Comparison of ENCODE assay signal across 9 cellular contexts in genomic region chr3:185216587-185216918, GRCh38. TPM values are rescaled to one million over a fixed set of nuclear protein-coding genes. Genes with fewer than 3 reads are reported as not detected.
A peak's percentile ranks its signal among the peaks of the same experiment; 100 is the strongest.
DNase-seq lines count a peak whose midpoint lies in the region; ATAC-seq and TF ChIP-seq lines count a peak whose summit lies in the region.
"Had no signal": no experiment of that assay in that cellular context is flagged by ENCODE, and none has a peak within 500 bp of the region (broad histone marks: within the 10 kb centered on the region; RNA-seq: fewer than 3 reads in every experiment).

No MANE protein-coding gene starts in this region.

- DNase-seq in PC-9 (no peak), heart right ventricle (peak in 1 of 2 donors; percentile 22), osteoblast (ENCODE audit: insufficient read length, low spot score, missing footprints) (no peak), HEK293T (ENCODE audit: extremely low spot score) (no peak), KG1 (lab: John Stamatoyannopoulos, UW) (no peak), DMS53 (lab: John Stamatoyannopoulos, UW) (no peak)
- DNase-seq: activated CD4-positive, alpha-beta T cell treated with anti-CD3 and anti-CD28 coated beads for 1 hour had no signal

- H2AFZ ChIP-seq in PC-9, result peak overlapping the region; percentile 70; the same call in 1 of the 2 replicates
- peak overlapping the region; percentile 94 for H2AFZ ChIP-seq in osteoblast (ENCODE audit: low read length)

- WGBS in heart right ventricle, 2 donors, result 32 to 33% methylated on average over 3 of the region's 3 CpGs

- TF ChIP-seq CTCF in PC-9 (conservative IDR thresholded peaks at IDR 0.05) (no peak), heart right ventricle (IDR thresholded peaks at IDR 0.05) (peak in 1 of 9 donors; percentile 15), osteoblast (IDR thresholded peaks at IDR 0.05; ENCODE audit: extremely low read depth, low read depth, low read length) (no peak)

- H4K20me1 ChIP-seq in PC-9 (ENCODE audit: insufficient read depth) (no peaks in the 10 kb centered on the region), osteoblast (ENCODE audit: insufficient read depth, low read length) (no peaks in the 10 kb centered on the region)

- no peaks in the 10 kb centered on the region for H3K9me3 ChIP-seq in ES-I3 (ENCODE audit: control insufficient read depth, insufficient read depth, low read length)
- no peaks in the 10 kb centered on the region for H3K9me3 ChIP-seq in PC-9 (ENCODE audit: insufficient read depth, low read depth)
- no peaks in the 10 kb centered on the region for H3K9me3 ChIP-seq in heart right ventricle
- no peaks in the 10 kb centered on the region for H3K9me3 ChIP-seq in osteoblast (ENCODE audit: low read depth, low read length)

- no peak overlapping the region for H3K27ac ChIP-seq in PC-9
- peak overlapping the region in 8 of 10 donors; percentile 15 to 81 (median 60) for H3K27ac ChIP-seq in heart right ventricle
- H3K27ac ChIP-seq in osteoblast (ENCODE audit: low read depth, low read length), result peak overlapping the region; percentile 62

- H3K4me2 ChIP-seq in PC-9 (peak overlapping the region; percentile 31), osteoblast (ENCODE audit: insufficient read depth, low read length) (peak overlapping the region; percentile 89)

- ATAC-seq in heart right ventricle, result peak in 6 of 8 donors; percentile 68 to 82 (median 76)
- no peak for ATAC-seq in GM18519 (IDR thresholded peaks at IDR 0.05; ENCODE audit: low FRiP score, unreplicated experiment)

- H3K9ac ChIP-seq in ES-I3 (ENCODE audit: low read depth, low read length), result peak overlapping the region; percentile 28; the same call in 1 of the 2 replicates

- CTCF ChIA-PET in PC-9 (lab: Charles Lee), result interaction anchor here (0.6 kb wide), 1 partner anchor 59 kb away, joined by 7 read pairs; no protein-coding TSS in a partner anchor
- CTCF ChIA-PET in HEK293T (lab: Yijun Ruan, JAX), result no interaction called here

- no peaks in the 10 kb centered on the region for H3K9me2 ChIP-seq in PC-9 (ENCODE audit: insufficient read depth)

- H3K4me3 ChIP-seq in PC-9 (no peak overlapping the region), heart right ventricle (peak overlapping the region in 8 of 10 donors; percentile 10 to 50 (median 40)), osteoblast (ENCODE audit: insufficient read depth, low read length) (peak overlapping the region; percentile 69)

- POLR2A ChIA-PET in PC-9 (lab: Charles Lee; ENCODE audit: unreplicated experiment) (no interaction called here), HEK293T (lab: Yijun Ruan, JAX) (no interaction called here)

- H3K27me3 ChIP-seq in PC-9 (ENCODE audit: insufficient read depth, low read depth) (no peaks in the 10 kb centered on the region), heart right ventricle (no peaks in the 10 kb centered on the region), osteoblast (ENCODE audit: insufficient read depth, low read length) (no peaks in the 10 kb centered on the region)

- BruUV-seq in PC-9 (replicated peaks; lab: Mats Ljungman, UMichigan), result no TSS peak

- peaks cover 8% of the 10 kb centered on the region; the same call in 1 of the 2 replicates for H3K4me1 ChIP-seq in ES-I3 (ENCODE audit: insufficient read depth, low read length)
- 0 out of 2 replicates have a peak, but pooled peaks cover 4% of the 10 kb centered on the region for H3K4me1 ChIP-seq in PC-9 (replicated peaks; ENCODE audit: insufficient read depth)
- H3K4me1 ChIP-seq in heart right ventricle, result peaks cover 0 to 15% (median 6%) of the 10 kb centered on the region in 9 donors
- H3K4me1 ChIP-seq in osteoblast (ENCODE audit: insufficient read depth, low read length), result peaks cover 5% of the 10 kb centered on the region

- intact Hi-C loops in PC-9 (cut with micrococcal nuclease; ENCODE audit: unreplicated experiment) (loop anchor here (1.0 kb wide), 1 partner anchor 341 kb away; no protein-coding TSS in a partner anchor), heart right ventricle (cut with DNase I) (loop anchor here in 2 of 10 donors (10.0 kb wide), 2 partner anchors 62 to 342 kb away; partner anchors contain the start of gene C3orf70 (in 1 of the 2))

- no peaks in the 10 kb centered on the region for H3K79me2 ChIP-seq in PC-9 (ENCODE audit: low read depth)
- no peaks in the 10 kb centered on the region for H3K79me2 ChIP-seq in osteoblast (ENCODE audit: insufficient read depth, low read length)

- no peaks in the 10 kb centered on the region for H3F3A ChIP-seq in PC-9 (ENCODE audit: insufficient read depth, low read depth)

- no peaks in the 10 kb centered on the region for H3K36me3 ChIP-seq in ES-I3 (ENCODE audit: insufficient read depth, low read length)
- H3K36me3 ChIP-seq in PC-9 (ENCODE audit: low read depth), result no peaks in the 10 kb centered on the region
- no peaks in the 10 kb centered on the region for H3K36me3 ChIP-seq in heart right ventricle
- no peaks in the 10 kb centered on the region for H3K36me3 ChIP-seq in osteoblast (ENCODE audit: insufficient read depth, low read length)

TF ChIP-seq in HEK293T, 16 proteins besides CTCF, POLR2A, EP300 and RAD21:
- TF ChIP-seq SUZ12 (IDR thresholded peaks at IDR 0.05) (no peak), BHLHE40 (IDR thresholded peaks at IDR 0.05; ENCODE audit: borderline replicate concordance) (no peak), FOXA1 (IDR thresholded peaks at IDR 0.05) (no peak), FOXM1 (IDR thresholded peaks at IDR 0.05; ENCODE audit: borderline replicate concordance) (no peak), ARNT (IDR thresholded peaks at IDR 0.05) (no peak), L3MBTL2 (conservative IDR thresholded peaks at IDR 0.05) (no peak), FOXK2 (IDR thresholded peaks at IDR 0.05) (no peak), LEF1 (IDR thresholded peaks at IDR 0.05; ENCODE audit: borderline replicate concordance) (no peak), CTBP1 (IDR thresholded peaks at IDR 0.05; ENCODE audit: borderline replicate concordance) (no peak), NFRKB (IDR thresholded peaks at IDR 0.05) (no peak), PKNOX1 (IDR thresholded peaks at IDR 0.05) (no peak), HDGF (IDR thresholded peaks at IDR 0.05; ENCODE audit: borderline replicate concordance) (no peak), ZNF384 (IDR thresholded peaks at IDR 0.05) (no peak)

RNA-seq across cellular contexts. Expression of gene EHHADH, which starts 37.3 kb away (rescaled TPM):
- 8.4 and 8.8 TPM in 2 replicates for total RNA-seq in PC-9 (2021)
- 10 to 100 TPM; 15.0 to 31.0 (median 20.4) TPM for total RNA-seq in heart right ventricle
- 1 to 10 TPM; 3.8 to 4.4 TPM for polyA plus RNA-seq in heart right ventricle
- 3.2 and 4.0 TPM in 2 replicates for total RNA-seq in osteoblast
